ENCODE assay signal across 8 cellular contexts in the genomic region with DNA sequence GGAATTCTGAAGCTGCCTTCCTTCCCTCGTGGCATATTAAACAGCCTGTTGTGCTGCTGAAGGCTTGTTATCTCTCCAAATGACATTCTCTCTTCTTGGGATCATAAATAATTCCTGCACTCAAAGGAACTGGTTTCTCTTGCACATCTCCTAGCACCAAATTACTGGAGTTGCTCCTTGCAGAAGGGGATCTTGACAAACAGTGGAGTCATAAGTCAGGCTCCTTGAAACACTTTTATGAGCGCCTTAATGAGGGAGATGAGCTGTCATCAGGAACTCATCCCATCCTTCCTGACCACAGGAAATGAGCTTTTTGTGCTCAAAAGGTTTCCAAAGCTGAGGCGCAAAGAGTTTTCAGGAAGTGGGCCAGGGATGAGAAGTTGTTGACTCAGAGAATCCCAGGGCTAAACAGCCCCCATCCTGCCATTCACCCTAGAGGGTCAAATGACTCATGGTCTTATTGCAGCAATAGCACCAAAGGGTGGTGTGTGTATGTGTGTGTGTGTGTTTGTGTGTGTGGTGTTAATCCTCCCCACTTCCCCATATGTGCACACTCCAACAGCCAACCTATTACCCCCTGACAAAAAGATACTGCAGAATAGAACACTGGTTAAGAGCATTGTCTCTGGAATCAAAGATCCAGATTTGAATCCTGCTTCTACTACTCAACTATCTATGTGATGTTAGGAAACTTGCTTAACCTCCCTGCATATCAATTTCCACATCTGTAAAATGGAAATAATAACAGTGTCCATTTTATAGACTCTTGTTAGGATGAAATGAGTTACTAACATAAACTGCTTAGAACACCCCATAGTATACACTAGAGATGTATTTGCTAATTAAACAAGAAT. TPM values are rescaled to one million over a fixed set of nuclear protein-coding genes. Genes with fewer than 3 reads are reported as not detected.
DNase-seq lines count a peak whose midpoint lies in the region; ATAC-seq and TF ChIP-seq lines count a peak whose summit lies in the region.

No MANE protein-coding gene starts in this region.

- no peaks in the 10 kb centered on the region for H3K79me2 ChIP-seq in parathyroid adenoma

- H3K27ac Mint-ChIP-seq in progenitor cell of endocrine pancreas (no peak overlapping the region), immature natural killer cell (no peak overlapping the region)
- H3K27ac Mint-ChIP-seq in activated naive CD4-positive, alpha-beta T cell treated with anti-CD3 and anti-CD28 coated beads, Interleukin-2, amount 50 U/mL, for 72 hours = no peak overlapping the region

- no peaks in the 10 kb centered on the region for H3K9me3 Mint-ChIP-seq in progenitor cell of endocrine pancreas (ENCODE audit: low read depth)
- H3K9me3 Mint-ChIP-seq in activated naive CD4-positive, alpha-beta T cell treated with anti-CD3 and anti-CD28 coated beads, Interleukin-2, amount 50 U/mL, for 72 hours = no peaks in the 10 kb centered on the region
- no peaks in the 10 kb centered on the region for H3K9me3 Mint-ChIP-seq in immature natural killer cell

- H3K4me1 ChIP-seq in parathyroid adenoma = peaks cover 17% of the 10 kb centered on the region

- H3K9me3 ChIP-seq in parathyroid adenoma (ENCODE audit: control insufficient read depth, low read length) = no peaks in the 10 kb centered on the region

- TF ChIP-seq CTCF in epithelial cell of esophagus (IDR thresholded peaks at IDR 0.05; ENCODE audit: insufficient read depth, low read depth, low read length, missing control alignments) (no peak), parathyroid adenoma (IDR thresholded peaks at IDR 0.05) (no peak), progenitor cell of endocrine pancreas (IDR thresholded peaks at IDR 0.05; ENCODE audit: unreplicated experiment) (no peak)

- H3K4me3 ChIP-seq in epithelial cell of esophagus (ENCODE audit: low read length) (no peak overlapping the region), parathyroid adenoma (ENCODE audit: low read depth, low read length) (no peak overlapping the region)

- peak overlapping the region; percentile 72 for H3K27ac ChIP-seq in parathyroid adenoma

- H3K4me3 Mint-ChIP-seq in progenitor cell of endocrine pancreas (ENCODE audit: low read depth) = no peak overlapping the region
- H3K4me3 Mint-ChIP-seq in immature natural killer cell = no peak overlapping the region

- H2AFZ ChIP-seq in parathyroid adenoma = peak overlapping the region; percentile 53

- no peak for ATAC-seq in activated naive CD4-positive, alpha-beta T cell treated with anti-CD3 and anti-CD28 coated beads, Interleukin-2, amount 50 U/mL, for 72 hours

- no peaks in the 10 kb centered on the region for H3K36me3 ChIP-seq in parathyroid adenoma (ENCODE audit: control insufficient read depth, insufficient read depth, low read length)

- H3K27me3 Mint-ChIP-seq in progenitor cell of endocrine pancreas (no peaks in the 10 kb centered on the region), immature natural killer cell (ENCODE audit: low read depth in 3 of 3) (peaks cover 0 to 5% (median 3%) of the 10 kb centered on the region in 3 donors)

- peaks cover 16% of the 10 kb centered on the region for H3K4me1 Mint-ChIP-seq in progenitor cell of endocrine pancreas (ENCODE audit: low read depth)
- H3K4me1 Mint-ChIP-seq in immature natural killer cell = peaks cover 0 to 2% of the 10 kb centered on the region in 2 donors

- H3K27me3 ChIP-seq in parathyroid adenoma (ENCODE audit: control insufficient read depth, insufficient read depth, low read length) = no peaks in the 10 kb centered on the region

- no peaks in the 10 kb centered on the region for H3K36me3 Mint-ChIP-seq in progenitor cell of endocrine pancreas (ENCODE audit: insufficient read depth)
- no peaks in the 10 kb centered on the region for H3K36me3 Mint-ChIP-seq in activated naive CD4-positive, alpha-beta T cell treated with anti-CD3 and anti-CD28 coated beads, Interleukin-2, amount 50 U/mL, for 72 hours
- no peaks in the 10 kb centered on the region for H3K36me3 Mint-ChIP-seq in immature natural killer cell

- DNase-seq in EH (ENCODE audit: low read depth) = peak; percentile 100
- DNase-seq in NOMO-1 treated with dmso at 0.1 percent for 144 hours (lab: John Stamatoyannopoulos, UW; ENCODE audit: unreplicated experiment) = peak; percentile 92
- DNase-seq in epithelial cell of esophagus (ENCODE audit: low read depth) = peak; percentile 99
- no peak for DNase-seq in progenitor cell of endocrine pancreas (ENCODE audit: low spot score, unreplicated experiment)
- DNase-seq in NCI-H1048 (lab: John Stamatoyannopoulos, UW) = no peak
- no peak for DNase-seq in activated naive CD4-positive, alpha-beta T cell treated with anti-CD3 and anti-CD28 coated beads, Interleukin-2, amount 50 U/mL, for 72 hours (ENCODE audit: low spot score in 2 of 2)
- no peak for DNase-seq in immature natural killer cell

- no peak overlapping the region for H3K9ac ChIP-seq in parathyroid adenoma

- H3K4me2 ChIP-seq in parathyroid adenoma (ENCODE audit: low read length) = no peak overlapping the region

RNA-seq across cellular contexts. Expression of a gene that starts 2.8 kb away (rescaled TPM):
- total RNA-seq in progenitor cell of endocrine pancreas = 135 and 138 TPM in 2 replicates
- 10 to 100 TPM; 15.4 to 34.5 TPM for total RNA-seq in activated naive CD4-positive, alpha-beta T cell treated with anti-CD3 and anti-CD28 coated beads, Interleukin-2, amount 50 U/mL, for 72 hours
- 10 to 100 TPM; 16.1 to 28.7 (median 27.4) TPM for polyA plus RNA-seq in immature natural killer cell

RNA-seq across cellular contexts. Expression of a gene that starts 38.7 kb away (rescaled TPM):
- 8.6 and 10.5 TPM in 2 replicates for total RNA-seq in progenitor cell of endocrine pancreas
- 1 to 10 TPM; 4.8 to 5.3 TPM for total RNA-seq in activated naive CD4-positive, alpha-beta T cell treated with anti-CD3 and anti-CD28 coated beads, Interleukin-2, amount 50 U/mL, for 72 hours
- polyA plus RNA-seq in immature natural killer cell = under 1 TPM in 2 of 3 donors, not detected in 1; 0.33 to 0.68 TPM

Comparison
In these comparisons a context has a peak if more than half of its experiments do, and no peak if none do; other contexts are left out.
1. DNase-seq: peak in EH (single experiment), NOMO-1 treated with dmso at 0.1 percent for 144 hours (single experiment) and epithelial cell of esophagus (single experiment); none in progenitor cell of endocrine pancreas (single experiment), NCI-H1048 (single experiment), activated naive CD4-positive, alpha-beta T cell treated with anti-CD3 and anti-CD28 coated beads, Interleukin-2, amount 50 U/mL, for 72 hours (0 of 2) and immature natural killer cell (0 of 3).